In genomic region chr1:156696755-156697154, GRCh38 we compare ENCODE assay signal across 1 cellular context.
TF ChIP-seq lines count a peak whose summit lies in the region.

No MANE protein-coding gene starts in this region.

TF ChIP-seq in SK-N-SH treated with all-trans-retinoic acid at 6 μM for 48 hours, 23 proteins besides CTCF, POLR2A, EP300 and RAD21 (continued from another document):
- no peak for TF ChIP-seq ZFP30 (CRISPR knock-in tag; IDR thresholded peaks at IDR 0.05)
- no peak for TF ChIP-seq CSDC2 (CRISPR knock-in tag; IDR thresholded peaks at IDR 0.05)
